ENCODE assay signal across 2 cellular contexts in the genomic region with DNA sequence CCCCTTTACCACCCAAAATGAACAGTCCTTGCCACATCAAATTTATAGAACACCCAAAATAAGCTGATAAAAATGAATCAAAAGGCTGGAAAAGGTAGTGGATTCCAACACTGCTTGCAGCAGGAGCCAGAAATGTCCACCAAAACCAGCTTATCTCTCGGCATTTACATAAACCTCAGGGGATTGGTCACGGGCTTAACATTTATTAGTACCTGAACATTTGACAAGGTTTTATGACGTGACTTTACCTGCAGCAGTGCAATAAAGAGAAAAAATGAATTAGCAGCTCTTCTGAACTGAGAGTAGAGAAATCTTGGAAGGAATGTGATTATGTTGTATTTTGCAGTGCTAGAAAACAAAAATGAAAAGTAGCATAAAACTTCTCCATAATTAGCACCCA.
TF ChIP-seq lines count a peak whose summit lies in the region.

No MANE protein-coding gene starts in this region.

TF ChIP-seq in HEK293, 187 proteins besides CTCF, POLR2A, EP300 and RAD21:
- TF ChIP-seq, protein P1, sequence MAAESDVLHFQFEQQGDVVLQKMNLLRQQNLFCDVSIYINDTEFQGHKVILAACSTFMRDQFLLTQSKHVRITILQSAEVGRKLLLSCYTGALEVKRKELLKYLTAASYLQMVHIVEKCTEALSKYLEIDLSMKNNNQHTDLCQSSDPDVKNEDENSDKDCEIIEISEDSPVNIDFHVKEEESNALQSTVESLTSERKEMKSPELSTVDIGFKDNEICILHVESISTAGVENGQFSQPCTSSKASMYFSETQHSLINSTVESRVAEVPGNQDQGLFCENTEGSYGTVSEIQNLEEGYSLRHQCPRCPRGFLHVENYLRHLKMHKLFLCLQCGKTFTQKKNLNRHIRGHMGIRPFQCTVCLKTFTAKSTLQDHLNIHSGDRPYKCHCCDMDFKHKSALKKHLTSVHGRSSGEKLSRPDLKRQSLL (tag by site-specific recombination; IDR thresholded peaks at IDR 0.05) = no peak
- TF ChIP-seq ZFP41 (tag by site-specific recombination; IDR thresholded peaks at IDR 0.05; ENCODE audit: borderline replicate concordance) (no peak), SETDB1 (IDR thresholded peaks at IDR 0.05; ENCODE audit: insufficient read length, low read length) (no peak), ZNF202 (tag by site-specific recombination; IDR thresholded peaks at IDR 0.05; ENCODE audit: borderline replicate concordance) (no peak), ZNF423 (tag by site-specific recombination; IDR thresholded peaks at IDR 0.05) (no peak), FEZF1 (tag by site-specific recombination; IDR thresholded peaks at IDR 0.05) (peak; percentile 82), ZXDB (tag by site-specific recombination; IDR thresholded peaks at IDR 0.05) (no peak), ZNF585B (tag by site-specific recombination; IDR thresholded peaks at IDR 0.05) (no peak)
- TF ChIP-seq, protein P2, sequence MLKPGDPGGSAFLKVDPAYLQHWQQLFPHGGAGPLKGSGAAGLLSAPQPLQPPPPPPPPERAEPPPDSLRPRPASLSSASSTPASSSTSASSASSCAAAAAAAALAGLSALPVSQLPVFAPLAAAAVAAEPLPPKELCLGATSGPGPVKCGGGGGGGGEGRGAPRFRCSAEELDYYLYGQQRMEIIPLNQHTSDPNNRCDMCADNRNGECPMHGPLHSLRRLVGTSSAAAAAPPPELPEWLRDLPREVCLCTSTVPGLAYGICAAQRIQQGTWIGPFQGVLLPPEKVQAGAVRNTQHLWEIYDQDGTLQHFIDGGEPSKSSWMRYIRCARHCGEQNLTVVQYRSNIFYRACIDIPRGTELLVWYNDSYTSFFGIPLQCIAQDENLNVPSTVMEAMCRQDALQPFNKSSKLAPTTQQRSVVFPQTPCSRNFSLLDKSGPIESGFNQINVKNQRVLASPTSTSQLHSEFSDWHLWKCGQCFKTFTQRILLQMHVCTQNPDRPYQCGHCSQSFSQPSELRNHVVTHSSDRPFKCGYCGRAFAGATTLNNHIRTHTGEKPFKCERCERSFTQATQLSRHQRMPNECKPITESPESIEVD (tag by site-specific recombination; IDR thresholded peaks at IDR 0.05) = peak; percentile 57
TF ChIP-seq in HEK293: peak in this region for 2.

TF ChIP-seq in GM12878, 131 proteins besides CTCF, POLR2A, EP300 and RAD21:
- TF ChIP-seq, protein P3, sequence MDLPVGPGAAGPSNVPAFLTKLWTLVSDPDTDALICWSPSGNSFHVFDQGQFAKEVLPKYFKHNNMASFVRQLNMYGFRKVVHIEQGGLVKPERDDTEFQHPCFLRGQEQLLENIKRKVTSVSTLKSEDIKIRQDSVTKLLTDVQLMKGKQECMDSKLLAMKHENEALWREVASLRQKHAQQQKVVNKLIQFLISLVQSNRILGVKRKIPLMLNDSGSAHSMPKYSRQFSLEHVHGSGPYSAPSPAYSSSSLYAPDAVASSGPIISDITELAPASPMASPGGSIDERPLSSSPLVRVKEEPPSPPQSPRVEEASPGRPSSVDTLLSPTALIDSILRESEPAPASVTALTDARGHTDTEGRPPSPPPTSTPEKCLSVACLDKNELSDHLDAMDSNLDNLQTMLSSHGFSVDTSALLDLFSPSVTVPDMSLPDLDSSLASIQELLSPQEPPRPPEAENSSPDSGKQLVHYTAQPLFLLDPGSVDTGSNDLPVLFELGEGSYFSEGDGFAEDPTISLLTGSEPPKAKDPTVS (IDR thresholded peaks at IDR 0.05; ENCODE audit: low read depth, low read length) = no peak
- TF ChIP-seq PAX8 (IDR thresholded peaks at IDR 0.05) (no peak), RUNX3 (IDR thresholded peaks at IDR 0.05; ENCODE audit: low read length) (no peak), IKZF2 (IDR thresholded peaks at IDR 0.05) (no peak), SUPT20H (IDR thresholded peaks at IDR 0.05; ENCODE audit: borderline replicate concordance, control insufficient read depth, low read depth, low read length) (no peak), TCF7 (IDR thresholded peaks at IDR 0.05; ENCODE audit: borderline replicate concordance) (no peak), MYB (IDR thresholded peaks at IDR 0.05; ENCODE audit: borderline replicate concordance, low read depth, low read length) (no peak), PML (IDR thresholded peaks at IDR 0.05; ENCODE audit: low read length) (no peak), FOXM1 (IDR thresholded peaks at IDR 0.05; ENCODE audit: low read depth, low read length) (no peak), NR2F1 (conservative IDR thresholded peaks at IDR 0.05) (no peak)
- TF ChIP-seq, protein P4, sequence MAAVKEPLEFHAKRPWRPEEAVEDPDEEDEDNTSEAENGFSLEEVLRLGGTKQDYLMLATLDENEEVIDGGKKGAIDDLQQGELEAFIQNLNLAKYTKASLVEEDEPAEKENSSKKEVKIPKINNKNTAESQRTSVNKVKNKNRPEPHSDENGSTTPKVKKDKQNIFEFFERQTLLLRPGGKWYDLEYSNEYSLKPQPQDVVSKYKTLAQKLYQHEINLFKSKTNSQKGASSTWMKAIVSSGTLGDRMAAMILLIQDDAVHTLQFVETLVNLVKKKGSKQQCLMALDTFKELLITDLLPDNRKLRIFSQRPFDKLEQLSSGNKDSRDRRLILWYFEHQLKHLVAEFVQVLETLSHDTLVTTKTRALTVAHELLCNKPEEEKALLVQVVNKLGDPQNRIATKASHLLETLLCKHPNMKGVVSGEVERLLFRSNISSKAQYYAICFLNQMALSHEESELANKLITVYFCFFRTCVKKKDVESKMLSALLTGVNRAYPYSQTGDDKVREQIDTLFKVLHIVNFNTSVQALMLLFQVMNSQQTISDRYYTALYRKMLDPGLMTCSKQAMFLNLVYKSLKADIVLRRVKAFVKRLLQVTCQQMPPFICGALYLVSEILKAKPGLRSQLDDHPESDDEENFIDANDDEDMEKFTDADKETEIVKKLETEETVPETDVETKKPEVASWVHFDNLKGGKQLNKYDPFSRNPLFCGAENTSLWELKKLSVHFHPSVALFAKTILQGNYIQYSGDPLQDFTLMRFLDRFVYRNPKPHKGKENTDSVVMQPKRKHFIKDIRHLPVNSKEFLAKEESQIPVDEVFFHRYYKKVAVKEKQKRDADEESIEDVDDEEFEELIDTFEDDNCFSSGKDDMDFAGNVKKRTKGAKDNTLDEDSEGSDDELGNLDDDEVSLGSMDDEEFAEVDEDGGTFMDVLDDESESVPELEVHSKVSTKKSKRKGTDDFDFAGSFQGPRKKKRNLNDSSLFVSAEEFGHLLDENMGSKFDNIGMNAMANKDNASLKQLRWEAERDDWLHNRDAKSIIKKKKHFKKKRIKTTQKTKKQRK (IDR thresholded peaks at IDR 0.05; ENCODE audit: low read depth, low read length) = no peak
- TF ChIP-seq, protein P5, sequence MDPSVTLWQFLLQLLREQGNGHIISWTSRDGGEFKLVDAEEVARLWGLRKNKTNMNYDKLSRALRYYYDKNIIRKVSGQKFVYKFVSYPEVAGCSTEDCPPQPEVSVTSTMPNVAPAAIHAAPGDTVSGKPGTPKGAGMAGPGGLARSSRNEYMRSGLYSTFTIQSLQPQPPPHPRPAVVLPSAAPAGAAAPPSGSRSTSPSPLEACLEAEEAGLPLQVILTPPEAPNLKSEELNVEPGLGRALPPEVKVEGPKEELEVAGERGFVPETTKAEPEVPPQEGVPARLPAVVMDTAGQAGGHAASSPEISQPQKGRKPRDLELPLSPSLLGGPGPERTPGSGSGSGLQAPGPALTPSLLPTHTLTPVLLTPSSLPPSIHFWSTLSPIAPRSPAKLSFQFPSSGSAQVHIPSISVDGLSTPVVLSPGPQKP (IDR thresholded peaks at IDR 0.05; ENCODE audit: low read depth, low read length) = no peak
- TF ChIP-seq, protein P6, sequence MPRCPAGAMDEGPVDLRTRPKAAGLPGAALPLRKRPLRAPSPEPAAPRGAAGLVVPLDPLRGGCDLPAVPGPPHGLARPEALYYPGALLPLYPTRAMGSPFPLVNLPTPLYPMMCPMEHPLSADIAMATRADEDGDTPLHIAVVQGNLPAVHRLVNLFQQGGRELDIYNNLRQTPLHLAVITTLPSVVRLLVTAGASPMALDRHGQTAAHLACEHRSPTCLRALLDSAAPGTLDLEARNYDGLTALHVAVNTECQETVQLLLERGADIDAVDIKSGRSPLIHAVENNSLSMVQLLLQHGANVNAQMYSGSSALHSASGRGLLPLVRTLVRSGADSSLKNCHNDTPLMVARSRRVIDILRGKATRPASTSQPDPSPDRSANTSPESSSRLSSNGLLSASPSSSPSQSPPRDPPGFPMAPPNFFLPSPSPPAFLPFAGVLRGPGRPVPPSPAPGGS (IDR thresholded peaks at IDR 0.05; ENCODE audit: borderline replicate concordance, insufficient read depth, low read depth, low read length, poor library complexity, severe bottlenecking) = no peak
- TF ChIP-seq, protein P7, sequence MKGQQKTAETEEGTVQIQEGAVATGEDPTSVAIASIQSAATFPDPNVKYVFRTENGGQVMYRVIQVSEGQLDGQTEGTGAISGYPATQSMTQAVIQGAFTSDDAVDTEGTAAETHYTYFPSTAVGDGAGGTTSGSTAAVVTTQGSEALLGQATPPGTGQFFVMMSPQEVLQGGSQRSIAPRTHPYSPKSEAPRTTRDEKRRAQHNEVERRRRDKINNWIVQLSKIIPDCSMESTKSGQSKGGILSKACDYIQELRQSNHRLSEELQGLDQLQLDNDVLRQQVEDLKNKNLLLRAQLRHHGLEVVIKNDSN (IDR thresholded peaks at IDR 0.05; ENCODE audit: borderline replicate concordance, extremely low read length, insufficient read depth, low read depth, low read length) = no peak
